In genomic region chr12:15563683-15564082, GRCh38 we compare ENCODE assay signal across 8 cellular contexts.
A peak's percentile ranks its signal among the peaks of the same experiment; 100 is the strongest.
DNase-seq lines count a peak whose midpoint lies in the region; ATAC-seq and TF ChIP-seq lines count a peak whose summit lies in the region.

No MANE protein-coding gene starts in this region.

- H3K27ac ChIP-seq in right cardiac atrium (ENCODE audit: low read length) (no peak overlapping the region), transverse colon (peak overlapping the region; percentile 18 to 58 (median 28))

- H3K4me3 Mint-ChIP-seq in activated CD8-positive, alpha-beta T cell treated with anti-CD3 and anti-CD28 coated beads, Interleukin-2, amount 10 ng/mL, durations not matched to agents 7 days and 5 days = peak overlapping the region; percentile 51

- no peak for TF ChIP-seq POLR2A in transverse colon (IDR thresholded peaks at IDR 0.05)

- H3K27me3 ChIP-seq in right cardiac atrium (ENCODE audit: control insufficient read depth, insufficient read depth) (no peaks in the 10 kb centered on the region), transverse colon (no peaks in the 10 kb centered on the region)

- POLR2A ChIA-PET in activated CD8-positive, alpha-beta T cell treated with anti-CD3 and anti-CD28 coated beads, Interleukin-2, amount 10 ng/mL, durations not matched to agents 7 days and 5 days (lab: Charles Lee) = interaction anchor here (0.6 to 2.7 kb wide), 3 partner anchors 11 to 466 kb away, joined by 4 to 10 read pairs (median 5); no protein-coding TSS in a partner anchor

- H3K9me3 Mint-ChIP-seq in activated CD8-positive, alpha-beta T cell treated with anti-CD3 and anti-CD28 coated beads, Interleukin-2, amount 10 ng/mL, durations not matched to agents 7 days and 5 days (ENCODE audit: insufficient read depth) = no peaks in the 10 kb centered on the region

- no peak for TF ChIP-seq CTCF in AG09309 (IDR thresholded peaks at IDR 0.05; ENCODE audit: control insufficient read depth, insufficient read depth, low read depth, low read length, missing control alignments)
- TF ChIP-seq CTCF in transverse colon (IDR thresholded peaks at IDR 0.05) = no peak

- WGBS in right cardiac atrium = 35% methylated on average over 5 of the region's 5 CpGs
- 27 to 33% methylated on average over 5 of the region's 5 CpGs for WGBS in transverse colon (ENCODE audit: low coverage in 1 of 2), 2 donors

- DNase-seq in AG09309 (ENCODE audit: low read depth) (peak; percentile 37), right cardiac atrium (no peak), transverse colon (no peak), NCI-H1092 (lab: John Stamatoyannopoulos, UW) (no peak), C1 segment of cervical spinal cord (lab: John Stamatoyannopoulos, UW) (no peak), SW 1271 (lab: John Stamatoyannopoulos, UW) (no peak)
- DNase-seq in activated CD8-positive, alpha-beta T cell treated with anti-CD3 and anti-CD28 coated beads, Interleukin-2, amount 10 ng/mL, durations not matched to agents 7 days and 5 days = peak; percentile 46

- H3K27me3 Mint-ChIP-seq in activated CD8-positive, alpha-beta T cell treated with anti-CD3 and anti-CD28 coated beads, Interleukin-2, amount 10 ng/mL, durations not matched to agents 7 days and 5 days (ENCODE audit: low read depth) = no peaks in the 10 kb centered on the region

- H3K4me1 Mint-ChIP-seq in activated CD8-positive, alpha-beta T cell treated with anti-CD3 and anti-CD28 coated beads, Interleukin-2, amount 10 ng/mL, durations not matched to agents 7 days and 5 days (ENCODE audit: low read depth) = peaks cover 57% of the 10 kb centered on the region

- no peaks in the 10 kb centered on the region for H3K36me3 ChIP-seq in transverse colon

- H3K27ac Mint-ChIP-seq in activated CD8-positive, alpha-beta T cell treated with anti-CD3 and anti-CD28 coated beads, Interleukin-2, amount 10 ng/mL, durations not matched to agents 7 days and 5 days = peak overlapping the region; percentile 91

- H3K36me3 Mint-ChIP-seq in activated CD8-positive, alpha-beta T cell treated with anti-CD3 and anti-CD28 coated beads, Interleukin-2, amount 10 ng/mL, durations not matched to agents 7 days and 5 days (ENCODE audit: low read depth) = peaks cover 22% of the 10 kb centered on the region

- H3K4me3 ChIP-seq in AG09309 (ENCODE audit: control insufficient read depth, low read depth, low read length) = no peak overlapping the region
- H3K4me3 ChIP-seq in right cardiac atrium (ENCODE audit: low read length) = peak overlapping the region; percentile 30
- H3K4me3 ChIP-seq in transverse colon = peak overlapping the region in 1 of 4 donors; percentile 21

- H3K9me3 ChIP-seq in right cardiac atrium (ENCODE audit: control insufficient read depth, low read length) (no peaks in the 10 kb centered on the region), transverse colon (no peaks in the 10 kb centered on the region)

- in situ Hi-C loops in transverse colon (cut with MboI; ENCODE audit: low pct_ligation_motif_present in 1 of 4, low pct_unique_long_range_greater_than_20kb in 1 of 4, low sequenced_read_pairs in 3 of 4) = no loop called here

- intact Hi-C loops in right cardiac atrium (cut with DNase I) (no loop called here), transverse colon (cut with DNase I; ENCODE audit: low total_unique reads) (loop anchor here (5.0 kb wide), 1 partner anchor 864 kb away; no protein-coding TSS in a partner anchor)

- TF ChIP-seq EP300 in transverse colon (IDR thresholded peaks at IDR 0.05; ENCODE audit: low read depth) = no peak

- no peaks in the 10 kb centered on the region for H3K4me1 ChIP-seq in right cardiac atrium (ENCODE audit: control insufficient read depth, insufficient read depth, low read length)
- H3K4me1 ChIP-seq in transverse colon = peaks cover 0 to 20% (median 3%) of the 10 kb centered on the region in 4 donors

- ATAC-seq in GM21717 (IDR thresholded peaks at IDR 0.05; ENCODE audit: unreplicated experiment) = peak; percentile 62
- peak; percentile 71 for ATAC-seq in activated CD8-positive, alpha-beta T cell treated with anti-CD3 and anti-CD28 coated beads, Interleukin-2, amount 10 ng/mL, durations not matched to agents 7 days and 5 days
- peak; percentile 57 to 74 for ATAC-seq in right cardiac atrium

- CTCF ChIA-PET in activated CD8-positive, alpha-beta T cell treated with anti-CD3 and anti-CD28 coated beads, Interleukin-2, amount 10 ng/mL, durations not matched to agents 7 days and 5 days (lab: Charles Lee) = interaction anchor here (0.9 to 9.6 kb wide), 5 partner anchors 9 to 347 kb away, joined by 3 to 123 read pairs (median 3); no protein-coding TSS in a partner anchor

Comparison
In these comparisons a context has a peak if more than half of its experiments do, and no peak if none do; other contexts are left out.
1. DNase-seq: peak in AG09309 (single experiment) and activated CD8-positive, alpha-beta T cell treated with anti-CD3 and anti-CD28 coated beads, Interleukin-2, amount 10 ng/mL, durations not matched to agents 7 days and 5 days (single experiment); none in right cardiac atrium (0 of 3), transverse colon (single experiment), NCI-H1092 (single experiment), C1 segment of cervical spinal cord (0 of 14) and SW 1271 (0 of 2).
2. Peak in every context shown above with its lines, with median percentiles within 50 percentile points of each other: ATAC-seq.